ENCODE assay signal across 12 cellular contexts in the genomic region with DNA sequence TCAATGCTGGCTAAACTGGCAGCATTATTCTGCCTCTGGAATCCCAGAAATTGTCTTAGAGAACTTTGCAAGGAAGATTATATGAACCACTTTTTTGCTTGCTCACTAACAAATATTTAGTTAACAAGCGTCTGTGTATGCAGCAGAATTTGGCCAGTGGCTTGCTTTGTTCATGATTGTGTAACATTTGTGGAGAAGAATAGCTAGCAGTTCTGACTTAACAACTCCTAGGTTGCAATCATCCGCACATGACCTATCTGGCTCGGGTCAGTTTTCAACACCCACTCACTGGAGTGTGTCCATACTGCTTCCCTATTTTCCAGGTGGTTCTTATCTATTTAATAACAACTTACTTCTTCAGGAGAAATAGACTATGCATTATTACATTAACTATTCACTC.
DNase-seq lines count a peak whose midpoint lies in the region; ATAC-seq and TF ChIP-seq lines count a peak whose summit lies in the region.
"Had no signal": no experiment of that assay in that cellular context is flagged by ENCODE, and none has a peak within 500 bp of the region (broad histone marks: within the 10 kb centered on the region; RNA-seq: fewer than 3 reads in every experiment).

No MANE protein-coding gene starts in this region.

- peak; percentile 78 for DNase-seq in CD14-positive monocyte (ENCODE audit: low spot score)
- peak; percentile 91 for DNase-seq in SKM-1 treated with dmso at 0.1 percent for 144 hours (lab: John Stamatoyannopoulos, UW; ENCODE audit: unreplicated experiment)
- peak; percentile 72 to 77 for DNase-seq in foreskin fibroblast
- DNase-seq in pons (ENCODE audit: low spot score): peak; percentile 45
- no peak for DNase-seq in activated CD8-positive, alpha-beta memory T cell treated with anti-CD3 and anti-CD28 coated beads, Interleukin-2, amount 10 ng/mL, durations not matched to agents 7 days and 5 days
- DNase-seq in activated naive CD4-positive, alpha-beta T cell treated with anti-CD3 and anti-CD28 coated beads, Interleukin-2, amount 50 U/mL, for 16 hours: no peak
- DNase-seq in HK-2 (ENCODE audit: unreplicated experiment): no peak
- no peak for DNase-seq in NCI-H345 treated with DMSO at 0.1 percent for 48 hours (lab: John Stamatoyannopoulos, UW; ENCODE audit: unreplicated experiment)
- DNase-seq: activated CD8-positive, alpha-beta memory T cell treated with anti-CD3 and anti-CD28 coated beads, Interleukin-2, amount 50 U/mL, for 48 hours; CD4-positive, CD25-positive, alpha-beta regulatory T cell; NCI-H446 had no signal

- peak overlapping the region; percentile 70 to 88 (median 86) for H3K27ac Mint-ChIP-seq in CD14-positive monocyte
- H3K27ac Mint-ChIP-seq in activated CD8-positive, alpha-beta memory T cell treated with anti-CD3 and anti-CD28 coated beads, Interleukin-2, amount 10 ng/mL, durations not matched to agents 7 days and 5 days: no peak overlapping the region

- peaks cover 82% of the 10 kb centered on the region for H3K4me1 Mint-ChIP-seq in CD14-positive monocyte
- peaks cover 23% of the 10 kb centered on the region for H3K4me1 Mint-ChIP-seq in activated CD8-positive, alpha-beta memory T cell treated with anti-CD3 and anti-CD28 coated beads, Interleukin-2, amount 10 ng/mL, durations not matched to agents 7 days and 5 days

- no peaks in the 10 kb centered on the region for H3K27me3 Mint-ChIP-seq in CD14-positive monocyte (ENCODE audit: low read depth in 3 of 3)
- no peaks in the 10 kb centered on the region for H3K27me3 Mint-ChIP-seq in activated CD8-positive, alpha-beta memory T cell treated with anti-CD3 and anti-CD28 coated beads, Interleukin-2, amount 10 ng/mL, durations not matched to agents 7 days and 5 days

- CTCF ChIA-PET in activated CD8-positive, alpha-beta memory T cell treated with anti-CD3 and anti-CD28 coated beads, Interleukin-2, amount 10 ng/mL, durations not matched to agents 7 days and 5 days (lab: Charles Lee): no interaction called here

- H3K9me3 Mint-ChIP-seq in CD14-positive monocyte: peaks cover 7 to 12% (median 10%) of the 10 kb centered on the region in 7 donors
- peaks cover 2% of the 10 kb centered on the region for H3K9me3 Mint-ChIP-seq in activated CD8-positive, alpha-beta memory T cell treated with anti-CD3 and anti-CD28 coated beads, Interleukin-2, amount 10 ng/mL, durations not matched to agents 7 days and 5 days (ENCODE audit: low read depth)

- H3K36me3 Mint-ChIP-seq in CD14-positive monocyte: peaks cover 6 to 12% of the 10 kb centered on the region in 2 donors
- peaks cover 13% of the 10 kb centered on the region for H3K36me3 Mint-ChIP-seq in activated CD8-positive, alpha-beta memory T cell treated with anti-CD3 and anti-CD28 coated beads, Interleukin-2, amount 10 ng/mL, durations not matched to agents 7 days and 5 days
- H3K36me3 Mint-ChIP-seq: CD4-positive, CD25-positive, alpha-beta regulatory T cell had no signal

- no peak overlapping the region for H3K4me3 Mint-ChIP-seq in CD14-positive monocyte
- H3K4me3 Mint-ChIP-seq in activated CD8-positive, alpha-beta memory T cell treated with anti-CD3 and anti-CD28 coated beads, Interleukin-2, amount 10 ng/mL, durations not matched to agents 7 days and 5 days: no peak overlapping the region
- H3K4me3 Mint-ChIP-seq: CD4-positive, CD25-positive, alpha-beta regulatory T cell had no signal

- H3K4me3 ChIP-seq in foreskin fibroblast (ENCODE audit: low read depth in 1 of 2, low read length in 2 of 2): no peak overlapping the region
- H3K4me3 ChIP-seq: coronary artery had no signal

- intact Hi-C loops in CD14-positive monocyte (cut with micrococcal nuclease): loop anchor here (5.0 to 10.0 kb wide), 2 partner anchors 91 to 94 kb away; no protein-coding TSS in a partner anchor

- no peak for ATAC-seq in activated CD8-positive, alpha-beta memory T cell treated with anti-CD3 and anti-CD28 coated beads, Interleukin-2, amount 10 ng/mL, durations not matched to agents 7 days and 5 days

- TF ChIP-seq CTCF in CD14-positive monocyte (IDR thresholded peaks at IDR 0.05) (no peak), foreskin fibroblast (IDR thresholded peaks at IDR 0.05; ENCODE audit: low read depth, low read length) (no peak)

Comparison
In these comparisons a context has a peak if more than half of its experiments do, and no peak if none do; other contexts are left out.
1. DNase-seq: peak in CD14-positive monocyte (single experiment), SKM-1 treated with dmso at 0.1 percent for 144 hours (single experiment), foreskin fibroblast (2 of 2) and pons (single experiment); none in activated CD8-positive, alpha-beta memory T cell treated with anti-CD3 and anti-CD28 coated beads, Interleukin-2, amount 10 ng/mL, durations not matched to agents 7 days and 5 days (single experiment), activated naive CD4-positive, alpha-beta T cell treated with anti-CD3 and anti-CD28 coated beads, Interleukin-2, amount 50 U/mL, for 16 hours (single experiment), HK-2 (single experiment) and NCI-H345 treated with DMSO at 0.1 percent for 48 hours (single experiment).